ENCODE assay signal across 16 cellular contexts in genomic region chr16:85530370-85530739, GRCh38.
"Had no signal": no experiment of that assay in that cellular context is flagged by ENCODE, and none has a peak within 500 bp of the region (broad histone marks: within the 10 kb centered on the region; RNA-seq: fewer than 3 reads in every experiment).

No MANE protein-coding gene starts in this region.

- DNase-seq: activated B cell treated with CpG ODN at 0.5 μM for 24 hours; activated CD4-positive, alpha-beta T cell treated with anti-CD3 and anti-CD28 coated beads for 48 hours; activated gamma-delta T cell treated with Interleukin-2 at 50 U/mL for 16 hours; amniotic stem cell; head of caudate nucleus; left colon; naive B cell; ovary; stimulated activated CD4-positive, alpha-beta T cell treated with anti-CD3 and anti-CD28 coated beads, Interleukin-12 subunit alpha, Interleukin-12 subunit beta, amount 100 ng/mL, for 4 hours; stimulated activated CD4-positive, alpha-beta T cell treated with anti-CD3 and anti-CD28 coated beads, Interleukin-2, amount 100 ng/mL, for 24 hours; stomach; T-helper 17 cell had no signal

- H3K9ac ChIP-seq: neural progenitor cell had no signal

- ATAC-seq: esophagus mucosa, left colon, T-helper 17 cell had no signal

- H3K27ac ChIP-seq: coronary artery, neural progenitor cell, ovary, thoracic aorta had no signal

- H3K27me3 ChIP-seq: neural progenitor cell, ovary, stomach had no signal

- H3K36me3 ChIP-seq: neural progenitor cell, ovary, stomach, thoracic aorta had no signal

- H3K9me3 ChIP-seq: ovary, stomach, thoracic aorta had no signal

- H3K4me3 ChIP-seq: coronary artery, neural progenitor cell, ovary, stomach, thoracic aorta had no signal
